In genomic region chr14:55848964-55849363, GRCh38 we compare ENCODE assay signal across 28 cellular contexts.
"Had no signal": no experiment of that assay in that cellular context is flagged by ENCODE, and none has a peak within 500 bp of the region (broad histone marks: within the 10 kb centered on the region; RNA-seq: fewer than 3 reads in every experiment).

No MANE protein-coding gene starts in this region.

- DNase-seq: hippocampal formation; kidney glomerular epithelial cell; left cardiac atrium; lower lobe of right lung; mammary epithelial cell; mesenchymal stem cell; naive thymus-derived CD8-positive, alpha-beta T cell; nucleus accumbens; pancreas; posterior cingulate gyrus; retina; right cardiac atrium; stimulated activated CD4-positive, alpha-beta T cell treated with anti-CD3 and anti-CD28 coated beads, Interleukin-12 subunit alpha, Interleukin-12 subunit beta, amount 100 ng/mL, for 4 hours; stimulated activated CD4-positive, alpha-beta T cell treated with anti-CD3 and anti-CD28 coated beads, Interleukin-15, amount 100 ng/mL, for 24 hours; stimulated activated CD4-positive, alpha-beta T cell treated with anti-CD3 and anti-CD28 coated beads, Interleukin-2, amount 100 ng/mL, for 24 hours; stimulated activated CD4-positive, alpha-beta T cell treated with anti-CD3 and anti-CD28 coated beads, Interleukin-4, amount 100 ng/mL, for 1 hour; stimulated activated naive CD4-positive, alpha-beta T cell; stomach; testis; thyroid gland; trophoblast cell; upper lobe of right lung had no signal

- H3K27me3 ChIP-seq: pancreas, stomach, testis, thyroid gland, upper lobe of right lung had no signal

- H3K9me3 ChIP-seq: lower lobe of right lung, pancreas, prostate gland, stomach, testis, thyroid gland, upper lobe of right lung had no signal

- H3K9me3 Mint-ChIP-seq: naive thymus-derived CD8-positive, alpha-beta T cell had no signal

- H3K27ac Mint-ChIP-seq: naive thymus-derived CD8-positive, alpha-beta T cell; nephron had no signal

- ATAC-seq: left cardiac atrium; left lobe of liver; lower lobe of right lung; naive thymus-derived CD8-positive, alpha-beta T cell; pancreas; right cardiac atrium; sciatic nerve; upper lobe of right lung had no signal

- H3K36me3 ChIP-seq: lower lobe of right lung, pancreas, prostate gland, stomach, thyroid gland, upper lobe of right lung had no signal

- H3K36me3 Mint-ChIP-seq: naive thymus-derived CD8-positive, alpha-beta T cell had no signal

- H3K4me3 Mint-ChIP-seq: naive thymus-derived CD8-positive, alpha-beta T cell; nephron; neural crest cell had no signal

- H3K4me3 ChIP-seq: lower lobe of right lung, pancreas, prostate gland, skin epidermis, stomach, testis, thyroid gland, upper lobe of right lung had no signal

- H3K4me1 ChIP-seq: pancreas, prostate gland, testis, thyroid gland, upper lobe of right lung had no signal

- H3K27ac ChIP-seq: lower lobe of right lung, pancreas, prostate gland, stomach, testis, thyroid gland, upper lobe of right lung had no signal

- H3K4me1 Mint-ChIP-seq: naive thymus-derived CD8-positive, alpha-beta T cell; nephron; neural crest cell had no signal
